In genomic region chr20:54044156-54044555, GRCh38 we compare ENCODE assay signal across 1 cellular context.
TF ChIP-seq lines count a peak whose summit lies in the region.

No MANE protein-coding gene starts in this region.

TF ChIP-seq in GM12878, 131 proteins besides CTCF, POLR2A, EP300 and RAD21:
- peak; percentile 23; the same call in 1 of the 2 replicates for TF ChIP-seq NFXL1 (IDR thresholded peaks at IDR 0.05; ENCODE audit: borderline replicate concordance)
- no peak for TF ChIP-seq STAT3 (IDR thresholded peaks at IDR 0.05; ENCODE audit: low read depth, low read length)
- TF ChIP-seq, protein P1, sequence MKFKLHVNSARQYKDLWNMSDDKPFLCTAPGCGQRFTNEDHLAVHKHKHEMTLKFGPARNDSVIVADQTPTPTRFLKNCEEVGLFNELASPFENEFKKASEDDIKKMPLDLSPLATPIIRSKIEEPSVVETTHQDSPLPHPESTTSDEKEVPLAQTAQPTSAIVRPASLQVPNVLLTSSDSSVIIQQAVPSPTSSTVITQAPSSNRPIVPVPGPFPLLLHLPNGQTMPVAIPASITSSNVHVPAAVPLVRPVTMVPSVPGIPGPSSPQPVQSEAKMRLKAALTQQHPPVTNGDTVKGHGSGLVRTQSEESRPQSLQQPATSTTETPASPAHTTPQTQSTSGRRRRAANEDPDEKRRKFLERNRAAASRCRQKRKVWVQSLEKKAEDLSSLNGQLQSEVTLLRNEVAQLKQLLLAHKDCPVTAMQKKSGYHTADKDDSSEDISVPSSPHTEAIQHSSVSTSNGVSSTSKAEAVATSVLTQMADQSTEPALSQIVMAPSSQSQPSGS (IDR thresholded peaks at IDR 0.05; ENCODE audit: low read length), result peak; percentile 61
- TF ChIP-seq IRF4 (IDR thresholded peaks at IDR 0.05; ENCODE audit: low read depth, low read length), result 0 out of 2 replicates have a peak, but pooled peaks have one; percentile 59
- peak; percentile 65; the same call in 1 of the 2 replicates for TF ChIP-seq NFIC (IDR thresholded peaks at IDR 0.05; ENCODE audit: low read depth, low read length)
- 0 out of 4 replicates have a peak, but pooled peaks of 1 of the 2 experiments have one; percentile 61 for TF ChIP-seq ETV6 (conservative IDR thresholded peaks at IDR 0.05 in 1 of 2, IDR thresholded peaks at IDR 0.05 in 1 of 2; ENCODE audit: borderline replicate concordance in 1 of 2, low read depth in 1 of 2)
- peak; percentile 29 to 38; a peak in 2 of 4 replicates for TF ChIP-seq IKZF2 (IDR thresholded peaks at IDR 0.05)
- TF ChIP-seq RUNX3 (IDR thresholded peaks at IDR 0.05; ENCODE audit: low read length), result peak; percentile 25; the same call in 1 of the 2 replicates
- peak; percentile 67 for TF ChIP-seq JUNB (IDR thresholded peaks at IDR 0.05)
- TF ChIP-seq FOXM1 (IDR thresholded peaks at IDR 0.05; ENCODE audit: low read depth, low read length), result peak; percentile 42; the same call in 1 of the 2 replicates
- no peak for TF ChIP-seq TARDBP (IDR thresholded peaks at IDR 0.05; ENCODE audit: borderline replicate concordance)
- no peak for TF ChIP-seq ZSCAN29 (IDR thresholded peaks at IDR 0.05)
